9 cellular contexts compared by ENCODE assay signal in genomic region chr2:138712212-138712979, GRCh38.
DNase-seq lines count a peak whose midpoint lies in the region; ATAC-seq and TF ChIP-seq lines count a peak whose summit lies in the region.
"Had no signal": no experiment of that assay in that cellular context is flagged by ENCODE, and none has a peak within 500 bp of the region (broad histone marks: within the 10 kb centered on the region; RNA-seq: fewer than 3 reads in every experiment).

No MANE protein-coding gene starts in this region.

- intact Hi-C loops in left colon (cut with DNase I, micrococcal nuclease): no loop called here

- no peaks in the 10 kb centered on the region for H3K9me3 Mint-ChIP-seq in osteocyte (ENCODE audit: unreplicated experiment)

- ATAC-seq in GM18505 (IDR thresholded peaks at IDR 0.05; ENCODE audit: unreplicated experiment): peak; percentile 86
- ATAC-seq in GM21576 (IDR thresholded peaks at IDR 0.05; ENCODE audit: unreplicated experiment): peak; percentile 84
- ATAC-seq in HG03432 (IDR thresholded peaks at IDR 0.05; ENCODE audit: unreplicated experiment): peak; percentile 93
- ATAC-seq in left colon: no peak

- H3K4me1 Mint-ChIP-seq in osteocyte (ENCODE audit: unreplicated experiment): peaks cover 4% of the 10 kb centered on the region

- H3K4me3 Mint-ChIP-seq in osteocyte (ENCODE audit: unreplicated experiment): no peak overlapping the region

- DNase-seq in fibroblast of the conjunctiva (ENCODE audit: low read depth): peak; percentile 1
- no peak for DNase-seq in osteocyte (ENCODE audit: extremely low spot score, unreplicated experiment)
- no peak for DNase-seq in left colon
- DNase-seq in NCI-H2196 treated with DMSO at 0.1 percent for 48 hours (lab: John Stamatoyannopoulos, UW; ENCODE audit: unreplicated experiment): no peak
- no peak for DNase-seq in RPMI8226
- DNase-seq: DND-41 had no signal

- no peaks in the 10 kb centered on the region for H3K36me3 Mint-ChIP-seq in osteocyte (ENCODE audit: unreplicated experiment)

- peaks cover 1% of the 10 kb centered on the region for H3K27me3 Mint-ChIP-seq in osteocyte (ENCODE audit: unreplicated experiment)

- TF ChIP-seq CTCF in osteocyte (IDR thresholded peaks at IDR 0.05): no peak

- no peak overlapping the region for H3K27ac Mint-ChIP-seq in osteocyte (ENCODE audit: unreplicated experiment)

- no peak for TF ChIP-seq POLR2A in GM18505 (IDR thresholded peaks at IDR 0.05; ENCODE audit: borderline replicate concordance, extremely low read depth, insufficient read depth, insufficient read length)
